8 cellular contexts compared by ENCODE assay signal in the genomic region with DNA sequence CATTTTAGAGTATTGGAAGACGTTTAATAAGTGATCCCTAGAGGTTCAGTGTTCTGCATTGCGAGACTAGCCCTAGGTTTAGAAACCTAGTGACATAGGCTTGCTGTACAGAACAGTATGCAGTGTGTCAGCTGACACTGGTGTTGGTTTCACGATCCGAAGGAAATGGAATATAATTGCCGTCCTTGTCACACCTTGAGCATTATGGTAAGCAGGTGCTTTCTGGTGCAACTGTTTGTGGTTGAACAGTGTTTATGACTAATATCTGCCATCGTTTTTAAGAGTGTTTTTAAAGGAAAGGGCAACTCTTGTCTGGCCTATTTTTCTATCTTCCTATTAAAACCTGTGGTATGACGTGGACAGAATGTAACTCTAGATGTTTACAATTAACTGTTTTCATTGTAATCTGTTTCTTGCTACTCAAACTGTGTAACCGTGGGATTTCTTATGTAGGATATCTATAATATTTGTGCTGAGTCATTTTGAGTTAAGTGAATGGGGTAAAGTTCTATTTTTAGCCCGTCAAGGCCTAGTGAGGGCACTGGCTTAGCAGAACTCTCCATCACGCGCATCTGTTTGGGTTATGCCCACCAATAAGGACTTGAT. TPM values are rescaled to one million over a fixed set of nuclear protein-coding genes. Genes with fewer than 3 reads are reported as not detected.
A peak's percentile ranks its signal among the peaks of the same experiment; 100 is the strongest.
DNase-seq lines count a peak whose midpoint lies in the region; ATAC-seq and TF ChIP-seq lines count a peak whose summit lies in the region.

No MANE protein-coding gene starts in this region.

- TF ChIP-seq CTCF in smooth muscle cell (IDR thresholded peaks at IDR 0.05; ENCODE audit: borderline replicate concordance, insufficient read depth, poor library complexity, severe bottlenecking) (no peak), Caco-2 (IDR thresholded peaks at IDR 0.05; ENCODE audit: insufficient read depth in 1 of 2, low read depth in 1 of 2, low read length in 1 of 2, severe bottlenecking in 1 of 2, unreplicated experiment in 1 of 2) (no peak)

- intact Hi-C loops in Caco-2 (cut with micrococcal nuclease; ENCODE audit: unreplicated experiment) = no loop called here

- peaks cover 61% of the 10 kb centered on the region for H4K20me1 ChIP-seq in smooth muscle cell (ENCODE audit: low read depth)

- BruUV-seq in Caco-2 (replicated peaks; lab: Mats Ljungman, UMichigan) = no TSS peak

- peak; percentile 91 for ATAC-seq in GM19035 (IDR thresholded peaks at IDR 0.05; ENCODE audit: unreplicated experiment)
- ATAC-seq in HG03103 (IDR thresholded peaks at IDR 0.05; ENCODE audit: low read depth, unreplicated experiment) = peak; percentile 97
- ATAC-seq in effector memory CD8-positive, alpha-beta T cell (replicated peaks) = peak; percentile 97

- peaks cover 3% of the 10 kb centered on the region for H3K4me1 ChIP-seq in CD8-positive, alpha-beta memory T cell (ENCODE audit: insufficient read depth, low read length)
- H3K4me1 ChIP-seq in smooth muscle cell (ENCODE audit: low read depth) (no peaks in the 10 kb centered on the region), Caco-2 (no peaks in the 10 kb centered on the region)

- H2AFZ ChIP-seq in smooth muscle cell (ENCODE audit: low read depth) = no peak overlapping the region

- H3K4me1 Mint-ChIP-seq in CD8-positive, alpha-beta memory T cell = peaks cover 27 to 48% (median 38%) of the 10 kb centered on the region in 3 donors
- H3K4me1 Mint-ChIP-seq in effector memory CD8-positive, alpha-beta T cell (ENCODE audit: low read depth in 2 of 2) = peaks cover 17 to 23% of the 10 kb centered on the region in 2 donors
- H3K4me1 Mint-ChIP-seq in Caco-2 (ENCODE audit: low read depth, unreplicated experiment) = peaks cover 5% of the 10 kb centered on the region

- in situ Hi-C loops in SK-MEL-5 (cut with HindIII; ENCODE audit: low pct_unique_long_range_greater_than_20kb, low sequenced_read_pairs) (no loop called here), ACHN (cut with HindIII; ENCODE audit: low pct_ligation_motif_present, low pct_unique_long_range_greater_than_20kb, low sequenced_read_pairs) (no loop called here)

- POLR2A ChIA-PET in CD8-positive, alpha-beta memory T cell (lab: Charles Lee) = no interaction called here
- POLR2A ChIA-PET in Caco-2 (lab: Charles Lee) = no interaction called here

- no peak overlapping the region for H3K9ac ChIP-seq in smooth muscle cell (ENCODE audit: low read depth)

- peak overlapping the region; percentile 41 for H3K27ac ChIP-seq in CD8-positive, alpha-beta memory T cell (ENCODE audit: low read depth, low read length)
- H3K27ac ChIP-seq in smooth muscle cell (ENCODE audit: low read depth) = peak overlapping the region; percentile 71

- CTCF ChIA-PET in CD8-positive, alpha-beta memory T cell (lab: Charles Lee) = interaction anchor here (0.7 kb wide), 1 partner anchor 233 kb away, joined by 3 read pairs; no protein-coding TSS in a partner anchor
- CTCF ChIA-PET in Caco-2 (lab: Charles Lee) = interaction anchor here (0.7 kb wide), 1 partner anchor 387 kb away, joined by 6 read pairs; no protein-coding TSS in a partner anchor

- H3K4me2 ChIP-seq in smooth muscle cell = peak overlapping the region; percentile 44

- peaks cover 48% of the 10 kb centered on the region for H3K79me2 ChIP-seq in smooth muscle cell (ENCODE audit: low read depth)

- peaks cover 0 to 5% (median 0%) of the 10 kb centered on the region in 5 donors for H3K9me3 Mint-ChIP-seq in CD8-positive, alpha-beta memory T cell
- H3K9me3 Mint-ChIP-seq in effector memory CD8-positive, alpha-beta T cell = no peaks in the 10 kb centered on the region
- no peaks in the 10 kb centered on the region for H3K9me3 Mint-ChIP-seq in Caco-2 (ENCODE audit: unreplicated experiment)

- no peaks in the 10 kb centered on the region for H3K27me3 Mint-ChIP-seq in CD8-positive, alpha-beta memory T cell
- H3K27me3 Mint-ChIP-seq in effector memory CD8-positive, alpha-beta T cell = no peaks in the 10 kb centered on the region
- no peaks in the 10 kb centered on the region for H3K27me3 Mint-ChIP-seq in Caco-2 (ENCODE audit: insufficient read depth, unreplicated experiment)

- peaks cover 1% of the 10 kb centered on the region for H3K36me3 ChIP-seq in CD8-positive, alpha-beta memory T cell (ENCODE audit: insufficient read depth, low read length)
- H3K36me3 ChIP-seq in smooth muscle cell (ENCODE audit: low read depth) (peaks cover 25% of the 10 kb centered on the region), Caco-2 (ENCODE audit: control insufficient read depth, insufficient read depth, low read length) (0 out of 2 replicates have a peak, but pooled peaks cover 1% of the 10 kb centered on the region)

- H3K27me3 ChIP-seq in CD8-positive, alpha-beta memory T cell (ENCODE audit: insufficient read depth, low read length, poor library complexity, severe bottlenecking) = no peaks in the 10 kb centered on the region
- H3K27me3 ChIP-seq in smooth muscle cell (ENCODE audit: low read depth) (no peaks in the 10 kb centered on the region), Caco-2 (replicated peaks; ENCODE audit: control insufficient read depth, insufficient read depth, low read length) (no peaks in the 10 kb centered on the region)

- H3K27ac Mint-ChIP-seq in CD8-positive, alpha-beta memory T cell = peak overlapping the region; percentile 38 to 91 (median 84)
- peak overlapping the region; percentile 88 to 89 for H3K27ac Mint-ChIP-seq in effector memory CD8-positive, alpha-beta T cell
- no peak overlapping the region for H3K27ac Mint-ChIP-seq in Caco-2 (ENCODE audit: unreplicated experiment)

- peak overlapping the region; percentile 4 to 67 (median 32) for H3K4me3 Mint-ChIP-seq in CD8-positive, alpha-beta memory T cell
- H3K4me3 Mint-ChIP-seq in effector memory CD8-positive, alpha-beta T cell = peak overlapping the region; percentile 23 to 49
- no peak overlapping the region for H3K4me3 Mint-ChIP-seq in Caco-2 (ENCODE audit: unreplicated experiment)

- H3F3A ChIP-seq in smooth muscle cell (ENCODE audit: low read depth) = peaks cover 16% of the 10 kb centered on the region

- H3K4me3 ChIP-seq in CD8-positive, alpha-beta memory T cell (ENCODE audit: low read length) = no peak overlapping the region
- H3K4me3 ChIP-seq in smooth muscle cell = no peak overlapping the region
- no peak overlapping the region for H3K4me3 ChIP-seq in Caco-2 (ENCODE audit: low read depth, low read length)

- WGBS in smooth muscle cell (ENCODE audit: low lambda C conversion rate) = 44% methylated on average over 11 of the region's 11 CpGs

- DNase-seq in CD8-positive, alpha-beta memory T cell = peak in 4 of 5 donors; percentile 19 to 63 (median 48)
- peak; percentile 15 for DNase-seq in SK-MEL-5 (ENCODE audit: low read depth, low spot score)
- peak; percentile 36 to 47 (median 40) for DNase-seq in effector memory CD8-positive, alpha-beta T cell
- DNase-seq in smooth muscle cell (lab: John Stamatoyannopoulos, UW; ENCODE audit: unreplicated experiment) = no peak
- no peak for DNase-seq in Caco-2
- no peak for DNase-seq in ACHN

- no peaks in the 10 kb centered on the region for H3K9me3 ChIP-seq in CD8-positive, alpha-beta memory T cell (ENCODE audit: low read length)
- H3K9me3 ChIP-seq in smooth muscle cell (replicated peaks; ENCODE audit: low read depth) (no peaks in the 10 kb centered on the region), Caco-2 (peaks cover 10% of the 10 kb centered on the region; the same call in 1 of the 2 replicates)

- H3K36me3 Mint-ChIP-seq in CD8-positive, alpha-beta memory T cell = peaks cover 16 to 59% (median 21%) of the 10 kb centered on the region in 3 donors
- H3K36me3 Mint-ChIP-seq in effector memory CD8-positive, alpha-beta T cell (ENCODE audit: insufficient read depth) = peaks cover 22% of the 10 kb centered on the region
- peaks cover 31% of the 10 kb centered on the region for H3K36me3 Mint-ChIP-seq in Caco-2 (ENCODE audit: insufficient read depth, unreplicated experiment)

RNA-seq across cellular contexts. Expression of a gene that starts 53.8 kb away (rescaled TPM):
- 10 to 100 TPM; 38.0 to 43.7 TPM for total RNA-seq in CD8-positive, alpha-beta memory T cell
- 48.5 TPM for polyA plus RNA-seq in CD8-positive, alpha-beta memory T cell
- total RNA-seq in SK-MEL-5 (2014; rRNA removed; shearing (Covaris generic)) = 142 and 153 TPM in 2 replicates
- polyA plus RNA-seq in SK-MEL-5 (2015; cell fraction: cytosol; rRNA removed) = 104 and 137 TPM in 2 replicates
- polyA plus RNA-seq in SK-MEL-5 (2015; cell fraction: nucleus; rRNA removed) = 56.1 and 58.3 TPM in 2 replicates
- total RNA-seq in smooth muscle cell (24.4 and 31.6 TPM in 2 replicates), Caco-2 (2022) (54.0 and 57.6 TPM in 2 replicates)
- 13.0 and 20.9 TPM in 2 replicates for polyA plus RNA-seq in smooth muscle cell

Comparison
In these comparisons a context has a peak if more than half of its experiments do, and no peak if none do; other contexts are left out.
1. DNase-seq: peak in CD8-positive, alpha-beta memory T cell (4 of 5), SK-MEL-5 (single experiment) and effector memory CD8-positive, alpha-beta T cell (3 of 3); none in smooth muscle cell (single experiment), Caco-2 (0 of 2) and ACHN (single experiment).
2. Peak in every context shown above with its lines, with median percentiles within 50 percentile points of each other: ATAC-seq.